In genomic region chr2:10811552-10811951, GRCh38 we compare ENCODE assay signal across 9 cellular contexts. TPM values are rescaled to one million over a fixed set of nuclear protein-coding genes. Genes with fewer than 3 reads are reported as not detected.
DNase-seq lines count a peak whose midpoint lies in the region; ATAC-seq, FAIRE-seq and TF ChIP-seq lines count a peak whose summit lies in the region.
"Had no signal": no experiment of that assay in that cellular context is flagged by ENCODE, and none has a peak within 500 bp of the region (broad histone marks: within the 10 kb centered on the region; RNA-seq: fewer than 3 reads in every experiment).

No MANE protein-coding gene starts in this region.

- no peak for FAIRE-seq in kidney (lab: Jason Lieb, UNC)

- H3K36me3 ChIP-seq in kidney (ENCODE audit: control insufficient read depth in 1 of 2, insufficient read depth in 2 of 2, low read length in 2 of 2) (no peaks in the 10 kb centered on the region), testis (ENCODE audit: low read depth, missing control alignments) (no peaks in the 10 kb centered on the region)

- intact Hi-C loops in activated CD4-positive, alpha-beta T cell treated with anti-CD3 and anti-CD28 coated beads, Interleukin-2, amount 10 ng/mL, durations not matched to agents 24 days and 14 days (cut with micrococcal nuclease) = loop anchor here (5.0 to 10.0 kb wide), 2 partner anchors 533 to 1389 kb away; partner anchors contain the start of genes CPSF3, ITGB1BP1 and ROCK2
- intact Hi-C loops in kidney (cut with DNase I) = no loop called here
- intact Hi-C loops in testis (cut with DNase I; ENCODE audit: low total_unique reads) = no loop called here

- H3K4me1 Mint-ChIP-seq in activated CD4-positive, alpha-beta T cell treated with anti-CD3 and anti-CD28 coated beads, Interleukin-2, amount 10 ng/mL, durations not matched to agents 24 days and 14 days = peaks cover 36% of the 10 kb centered on the region
- H3K4me1 Mint-ChIP-seq in activated naive CD8-positive, alpha-beta T cell (ENCODE audit: low read depth) = peaks cover 46% of the 10 kb centered on the region

- no peaks in the 10 kb centered on the region for H3K9me3 ChIP-seq in kidney (ENCODE audit: control insufficient read depth in 1 of 2, low read length in 2 of 2)
- H3K9me3 ChIP-seq in testis = no peaks in the 10 kb centered on the region

- TF ChIP-seq CTCF in kidney (IDR thresholded peaks at IDR 0.05; ENCODE audit: borderline replicate concordance, extremely low read depth, insufficient read depth) (no peak), testis (IDR thresholded peaks at IDR 0.05) (no peak)

- peak overlapping the region; percentile 94 for H3K4me3 Mint-ChIP-seq in activated CD4-positive, alpha-beta T cell treated with anti-CD3 and anti-CD28 coated beads, Interleukin-2, amount 10 ng/mL, durations not matched to agents 24 days and 14 days
- peak overlapping the region; percentile 93 for H3K4me3 Mint-ChIP-seq in activated naive CD8-positive, alpha-beta T cell

- H3K4me3 ChIP-seq in kidney (ENCODE audit: low read length in 2 of 2) (peak overlapping the region; percentile 58 to 66), testis (peak overlapping the region; percentile 80 to 91)

- H3K27me3 Mint-ChIP-seq in activated CD4-positive, alpha-beta T cell treated with anti-CD3 and anti-CD28 coated beads, Interleukin-2, amount 10 ng/mL, durations not matched to agents 24 days and 14 days = peaks cover 11% of the 10 kb centered on the region
- H3K27me3 Mint-ChIP-seq in activated naive CD8-positive, alpha-beta T cell = no peaks in the 10 kb centered on the region

- H3K27ac ChIP-seq in kidney (ENCODE audit: low read depth in 2 of 2, low read length in 2 of 2) = peak overlapping the region in 1 of 2 donors; percentile 71
- H3K27ac ChIP-seq in testis = peak overlapping the region; percentile 79 to 93

- peaks cover 3 to 9% of the 10 kb centered on the region in 2 donors for H3K4me1 ChIP-seq in kidney (ENCODE audit: control insufficient read depth in 1 of 2, insufficient read depth in 1 of 2, low read depth in 1 of 2, low read length in 2 of 2)
- H3K4me1 ChIP-seq in testis = peaks cover 8% of the 10 kb centered on the region

- no peaks in the 10 kb centered on the region for H3K27me3 ChIP-seq in testis

- peak overlapping the region; percentile 73 to 88 for H3K9ac ChIP-seq in kidney (ENCODE audit: low read length in 2 of 2)

- H3K27ac Mint-ChIP-seq in activated CD4-positive, alpha-beta T cell treated with anti-CD3 and anti-CD28 coated beads, Interleukin-2, amount 10 ng/mL, durations not matched to agents 24 days and 14 days = peak overlapping the region; percentile 95
- peak overlapping the region; percentile 94 for H3K27ac Mint-ChIP-seq in activated naive CD8-positive, alpha-beta T cell

- peaks cover 27% of the 10 kb centered on the region for H3K36me3 Mint-ChIP-seq in activated CD4-positive, alpha-beta T cell treated with anti-CD3 and anti-CD28 coated beads, Interleukin-2, amount 10 ng/mL, durations not matched to agents 24 days and 14 days (ENCODE audit: low read depth)
- H3K36me3 Mint-ChIP-seq in activated naive CD8-positive, alpha-beta T cell = peaks cover 14% of the 10 kb centered on the region

- no peaks in the 10 kb centered on the region for H3K9me3 Mint-ChIP-seq in activated CD4-positive, alpha-beta T cell treated with anti-CD3 and anti-CD28 coated beads, Interleukin-2, amount 10 ng/mL, durations not matched to agents 24 days and 14 days
- H3K9me3 Mint-ChIP-seq in activated naive CD8-positive, alpha-beta T cell (ENCODE audit: low read depth) = no peaks in the 10 kb centered on the region

- ATAC-seq in HG02970 (IDR thresholded peaks at IDR 0.05; ENCODE audit: low FRiP score, unreplicated experiment) (no peak), GM19328 (IDR thresholded peaks at IDR 0.05; ENCODE audit: unreplicated experiment) (no peak)

- no peak for TF ChIP-seq POLR2A in testis (IDR thresholded peaks at IDR 0.05)

- 3 to 4% methylated on average over 9 to 15 of the region's 15 CpGs for WGBS in testis, 2 donors

- DNase-seq in activated CD4-positive, alpha-beta T cell treated with anti-CD3 and anti-CD28 coated beads, Interleukin-2, amount 10 ng/mL, durations not matched to agents 24 days and 14 days = peak; percentile 67
- DNase-seq in activated CD4-positive, alpha-beta T cell treated with anti-CD3 and anti-CD28 coated beads, Interleukin-2, amount 50 U/mL, for 48 hours = no peak
- DNase-seq in kidney = no peak
- no peak for DNase-seq in testis
- DNase-seq in KG1 (lab: John Stamatoyannopoulos, UW) = no peak
- DNase-seq: DMS79 treated with DMSO at 0.1 percent for 48 hours had no signal

RNA-seq across cellular contexts. Expression of gene PDIA6, which starts 1.0 kb away (rescaled TPM):
- 183 and 187 TPM in 2 replicates for total RNA-seq in activated CD4-positive, alpha-beta T cell treated with anti-CD3 and anti-CD28 coated beads, Interleukin-2, amount 10 ng/mL, durations not matched to agents 24 days and 14 days
- total RNA-seq in kidney = 225 TPM
- polyA plus RNA-seq in kidney (ENCODE audit: insufficient read depth, low read depth, low replicate concordance) = 190 TPM
- total RNA-seq in testis = 10 to 100 TPM; 74.3 to 78.4 TPM
- polyA plus RNA-seq in testis (ENCODE audit: insufficient read depth, low read depth, low replicate concordance) = 123 TPM
